In the genomic region with DNA sequence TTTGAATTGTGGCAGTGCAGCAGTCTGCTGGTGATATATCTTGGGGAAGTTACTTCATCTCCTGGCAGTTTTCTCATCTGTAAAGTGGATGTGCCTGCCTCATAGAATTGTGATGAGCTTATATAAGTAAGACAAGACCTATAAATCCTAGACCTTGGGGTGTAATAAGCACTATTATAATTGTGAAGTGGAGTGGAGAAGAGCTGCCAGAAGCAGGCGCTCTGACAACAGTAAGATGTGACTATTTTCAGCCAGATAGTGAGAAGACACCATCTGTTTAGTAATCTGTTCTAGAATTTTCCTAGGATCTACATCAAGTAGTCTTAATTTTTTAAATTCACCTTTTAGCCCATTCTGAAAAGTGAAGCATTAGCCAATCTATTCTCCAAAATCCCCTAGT, we compare ENCODE assay signal across 18 cellular contexts.
DNase-seq lines count a peak whose midpoint lies in the region; ATAC-seq and TF ChIP-seq lines count a peak whose summit lies in the region.
"Had no signal": no experiment of that assay in that cellular context is flagged by ENCODE, and none has a peak within 500 bp of the region (broad histone marks: within the 10 kb centered on the region; RNA-seq: fewer than 3 reads in every experiment).

No MANE protein-coding gene starts in this region.

- DNase-seq in dorsolateral prefrontal cortex (peak in 3 of 10 donors; percentile 26 to 44 (median 39)), myocyte (ENCODE audit: low read depth) (peak; percentile 14), Peyer's patch (no peak), germinal center (ENCODE audit: low spot score) (no peak)
- DNase-seq: activated CD4-positive, CD25-positive, alpha-beta regulatory T cell; activated CD8-positive, alpha-beta memory T cell treated with anti-CD3 and anti-CD28 coated beads, Interleukin-2, amount 50 U/mL, for 4 hours; activated naive CD8-positive, alpha-beta T cell treated with anti-CD3 and anti-CD28 coated beads, Interleukin-2, amount 50 U/mL, for 24 hours; CD8-positive, alpha-beta memory T cell; left colon; NCI-H1048; NCI-H524 treated with DMSO at 0.1 percent for 48 hours; nephron progenitor cell; small intestine had no signal

- H3K36me3 ChIP-seq in OCI-LY1 (ENCODE audit: insufficient read depth, low read length) (no peaks in the 10 kb centered on the region), Peyer's patch (no peaks in the 10 kb centered on the region)

- no peak overlapping the region for H3K9ac ChIP-seq in OCI-LY1 (ENCODE audit: low read length)

- intact Hi-C loops in dorsolateral prefrontal cortex (cut with DNase I), result no loop called here

- no peak for TF ChIP-seq POLR2A in Peyer's patch (IDR thresholded peaks at IDR 0.05)

- H3K27me3 ChIP-seq in OCI-LY1 (ENCODE audit: insufficient read depth, low read length) (no peaks in the 10 kb centered on the region), dorsolateral prefrontal cortex (no peaks in the 10 kb centered on the region), Peyer's patch (no peaks in the 10 kb centered on the region)

- no peaks in the 10 kb centered on the region for H3F3A ChIP-seq in OCI-LY1 (ENCODE audit: insufficient read depth, low read length)

- H2AFZ ChIP-seq in OCI-LY1 (ENCODE audit: low read length), result no peak overlapping the region

- no peaks in the 10 kb centered on the region for H3K79me2 ChIP-seq in OCI-LY1 (ENCODE audit: insufficient read depth, low read length)

- H3K9me2 ChIP-seq in OCI-LY1 (ENCODE audit: low read depth, low read length), result no peaks in the 10 kb centered on the region

- H3K9me3 ChIP-seq in OCI-LY1 (ENCODE audit: low read length), result no peaks in the 10 kb centered on the region
- no peaks in the 10 kb centered on the region for H3K9me3 ChIP-seq in Peyer's patch

- no peak for ATAC-seq in HG03565 (IDR thresholded peaks at IDR 0.05; ENCODE audit: unreplicated experiment)
- ATAC-seq in HG02981 (IDR thresholded peaks at IDR 0.05; ENCODE audit: unreplicated experiment), result no peak
- ATAC-seq: activated naive CD8-positive, alpha-beta T cell treated with anti-CD3 and anti-CD28 coated beads, Interleukin-2, amount 50 U/mL, for 24 hours had no signal

- H3K4me1 ChIP-seq in OCI-LY1 (ENCODE audit: insufficient read depth, low read length, severe bottlenecking) (no peaks in the 10 kb centered on the region), Peyer's patch (no peaks in the 10 kb centered on the region)

- H3K4me2 ChIP-seq in OCI-LY1 (ENCODE audit: low read length), result no peak overlapping the region

- no peak overlapping the region for H3K4me3 ChIP-seq in OCI-LY1 (ENCODE audit: low read depth, low read length, poor library complexity, severe bottlenecking)
- H3K4me3 ChIP-seq in dorsolateral prefrontal cortex, result no peak overlapping the region
- no peak overlapping the region for H3K4me3 ChIP-seq in Peyer's patch
- H3K4me3 ChIP-seq: SK-N-MC had no signal

- TF ChIP-seq CTCF in GM12873 (IDR thresholded peaks at IDR 0.05; ENCODE audit: insufficient read depth, low read depth, low read length, missing control alignments) (peak; percentile 24), OCI-LY1 (IDR thresholded peaks at IDR 0.05; ENCODE audit: low read length) (peak; percentile 44), dorsolateral prefrontal cortex (IDR thresholded peaks at IDR 0.05 in 54 of 56, conservative IDR thresholded peaks at IDR 0.05 in 2 of 56; ENCODE audit: low read depth in 1 of 56, partially characterized antibody in 56 of 56) (peak in 46 of 56 donors; percentile 13 to 67 (median 44)), Peyer's patch (IDR thresholded peaks at IDR 0.05) (no peak)

- H4K20me1 ChIP-seq in OCI-LY1 (ENCODE audit: insufficient read depth, low read length), result no peaks in the 10 kb centered on the region

- no peak overlapping the region for H3K27ac ChIP-seq in OCI-LY1 (ENCODE audit: low read depth, low read length, poor library complexity, severe bottlenecking)
- peak overlapping the region in 24 of 59 donors; percentile 0 to 62 (median 18) for H3K27ac ChIP-seq in dorsolateral prefrontal cortex
- H3K27ac ChIP-seq in Peyer's patch, result no peak overlapping the region
- H3K27ac ChIP-seq: SK-N-MC had no signal

Comparison
In these comparisons a context has a peak if more than half of its experiments do, and no peak if none do; other contexts are left out.
1. CTCF ChIP-seq: peak in GM12873 (single experiment), OCI-LY1 (single experiment) and dorsolateral prefrontal cortex (46 of 56); none in Peyer's patch (0 of 6).